Comparison of ENCODE assay signal across 1 cellular context in genomic region chr20:13650474-13650873, GRCh38.
TF ChIP-seq lines count a peak whose summit lies in the region.

No MANE protein-coding gene starts in this region.

TF ChIP-seq in A549, 52 proteins besides CTCF, POLR2A, EP300 and RAD21 (continued from another document):
- no peak for TF ChIP-seq ELK1 (IDR thresholded peaks at IDR 0.05; ENCODE audit: low read depth, low read length)
- no peak for TF ChIP-seq ZFP36 (IDR thresholded peaks at IDR 0.05; ENCODE audit: borderline replicate concordance, partially characterized antibody)
- TF ChIP-seq RARB (CRISPR knock-in tag; IDR thresholded peaks at IDR 0.05) = no peak
- TF ChIP-seq CHD2 (IDR thresholded peaks at IDR 0.05; ENCODE audit: low read length, partially characterized antibody) = no peak
- no peak for TF ChIP-seq CBX8 (IDR thresholded peaks at IDR 0.05)
- no peak for TF ChIP-seq EHMT2 (IDR thresholded peaks at IDR 0.05; ENCODE audit: low read depth)
- TF ChIP-seq RFX5 (IDR thresholded peaks at IDR 0.05) = no peak
- TF ChIP-seq NPAS2 (CRISPR knock-in tag; IDR thresholded peaks at IDR 0.05; ENCODE audit: borderline replicate concordance) = no peak
- TF ChIP-seq HDAC2 (IDR thresholded peaks at IDR 0.05) = no peak
- no peak for TF ChIP-seq FOXS1 (CRISPR knock-in tag; IDR thresholded peaks at IDR 0.05)
- no peak for TF ChIP-seq HES2 (IDR thresholded peaks at IDR 0.05)
- TF ChIP-seq, protein P1, sequence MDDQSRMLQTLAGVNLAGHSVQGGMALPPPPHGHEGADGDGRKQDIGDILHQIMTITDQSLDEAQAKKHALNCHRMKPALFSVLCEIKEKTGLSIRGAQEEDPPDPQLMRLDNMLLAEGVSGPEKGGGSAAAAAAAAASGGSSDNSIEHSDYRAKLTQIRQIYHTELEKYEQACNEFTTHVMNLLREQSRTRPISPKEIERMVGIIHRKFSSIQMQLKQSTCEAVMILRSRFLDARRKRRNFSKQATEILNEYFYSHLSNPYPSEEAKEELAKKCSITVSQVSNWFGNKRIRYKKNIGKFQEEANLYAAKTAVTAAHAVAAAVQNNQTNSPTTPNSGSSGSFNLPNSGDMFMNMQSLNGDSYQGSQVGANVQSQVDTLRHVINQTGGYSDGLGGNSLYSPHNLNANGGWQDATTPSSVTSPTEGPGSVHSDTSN (IDR thresholded peaks at IDR 0.05) = no peak
- TF ChIP-seq HEYL (CRISPR knock-in tag; IDR thresholded peaks at IDR 0.05) = no peak
- TF ChIP-seq, protein P2, sequence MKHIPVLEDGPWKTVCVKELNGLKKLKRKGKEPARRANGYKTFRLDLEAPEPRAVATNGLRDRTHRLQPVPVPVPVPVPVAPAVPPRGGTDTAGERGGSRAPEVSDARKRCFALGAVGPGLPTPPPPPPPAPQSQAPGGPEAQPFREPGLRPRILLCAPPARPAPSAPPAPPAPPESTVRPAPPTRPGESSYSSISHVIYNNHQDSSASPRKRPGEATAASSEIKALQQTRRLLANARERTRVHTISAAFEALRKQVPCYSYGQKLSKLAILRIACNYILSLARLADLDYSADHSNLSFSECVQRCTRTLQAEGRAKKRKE (CRISPR knock-in tag; IDR thresholded peaks at IDR 0.05; ENCODE audit: low read depth) = no peak
- TF ChIP-seq, protein P3, sequence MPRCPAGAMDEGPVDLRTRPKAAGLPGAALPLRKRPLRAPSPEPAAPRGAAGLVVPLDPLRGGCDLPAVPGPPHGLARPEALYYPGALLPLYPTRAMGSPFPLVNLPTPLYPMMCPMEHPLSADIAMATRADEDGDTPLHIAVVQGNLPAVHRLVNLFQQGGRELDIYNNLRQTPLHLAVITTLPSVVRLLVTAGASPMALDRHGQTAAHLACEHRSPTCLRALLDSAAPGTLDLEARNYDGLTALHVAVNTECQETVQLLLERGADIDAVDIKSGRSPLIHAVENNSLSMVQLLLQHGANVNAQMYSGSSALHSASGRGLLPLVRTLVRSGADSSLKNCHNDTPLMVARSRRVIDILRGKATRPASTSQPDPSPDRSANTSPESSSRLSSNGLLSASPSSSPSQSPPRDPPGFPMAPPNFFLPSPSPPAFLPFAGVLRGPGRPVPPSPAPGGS (IDR thresholded peaks at IDR 0.05) = no peak
- TF ChIP-seq FOSL2 (IDR thresholded peaks at IDR 0.05) = no peak
- TF ChIP-seq FOSL2 (CRISPR knock-in tag; IDR thresholded peaks at IDR 0.05) = no peak
- no peak for TF ChIP-seq SMC3 (IDR thresholded peaks at IDR 0.05)
- TF ChIP-seq ZC3H11A (IDR thresholded peaks at IDR 0.05) = no peak
- TF ChIP-seq POLR2AphosphoS2 (conservative IDR thresholded peaks at IDR 0.05; ENCODE audit: low read length) = no peak
